Comparison of ENCODE assay signal across 26 cellular contexts in the genomic region with DNA sequence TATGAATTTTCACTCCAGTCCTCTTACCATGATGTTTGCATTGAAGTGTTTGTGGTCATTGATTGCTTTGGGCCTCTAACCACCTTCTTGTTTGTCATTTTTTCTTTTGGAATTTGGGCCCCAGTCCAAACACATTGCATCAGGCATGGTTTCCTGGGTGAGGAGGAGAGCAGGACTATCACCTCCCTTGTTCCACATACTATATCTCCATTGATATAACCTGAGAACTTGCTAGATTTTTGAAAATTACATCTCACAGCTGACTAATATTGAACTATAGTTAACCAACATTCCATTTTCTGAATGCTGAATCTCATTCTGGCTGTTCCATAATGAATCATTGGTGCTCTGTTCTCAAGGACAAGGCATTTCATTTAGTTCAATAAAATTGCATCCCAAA.
A peak's percentile ranks its signal among the peaks of the same experiment; 100 is the strongest.
DNase-seq lines count a peak whose midpoint lies in the region; ATAC-seq, FAIRE-seq and TF ChIP-seq lines count a peak whose summit lies in the region.
"Had no signal": no experiment of that assay in that cellular context is flagged by ENCODE, and none has a peak within 500 bp of the region (broad histone marks: within the 10 kb centered on the region; RNA-seq: fewer than 3 reads in every experiment).

No MANE protein-coding gene starts in this region.

- H3K27me3 ChIP-seq in SK-N-SH (ENCODE audit: insufficient read depth) (no peaks in the 10 kb centered on the region), GM23338 (ENCODE audit: insufficient read depth) (no peaks in the 10 kb centered on the region), vagina (no peaks in the 10 kb centered on the region)
- H3K27me3 ChIP-seq: ovary had no signal

- peaks cover 9% of the 10 kb centered on the region for H3K4me1 Mint-ChIP-seq in GM23338

- no peak overlapping the region for H3K27ac Mint-ChIP-seq in GM23338
- H3K27ac Mint-ChIP-seq: activated CD8-positive, alpha-beta T cell treated with anti-CD3 and anti-CD28 coated beads, Interleukin-2, amount 10 ng/mL, durations not matched to agents 7 days and 5 days; activated naive CD8-positive, alpha-beta T cell; nephron progenitor cell had no signal

- no peak overlapping the region for H3K4me3 Mint-ChIP-seq in GM23338
- H3K4me3 Mint-ChIP-seq: activated CD8-positive, alpha-beta T cell treated with anti-CD3 and anti-CD28 coated beads, Interleukin-2, amount 10 ng/mL, durations not matched to agents 7 days and 5 days; activated naive CD8-positive, alpha-beta T cell; nephron progenitor cell had no signal

- no peaks in the 10 kb centered on the region for H3K9me3 ChIP-seq in SK-N-SH
- H3K9me3 ChIP-seq in vagina, result no peaks in the 10 kb centered on the region
- H3K9me3 ChIP-seq: mucosa of descending colon, ovary had no signal

- H3K4me1 ChIP-seq in SK-N-SH (ENCODE audit: control insufficient read depth in 1 of 2, insufficient read depth in 2 of 2, low read depth in 1 of 2, low read length in 1 of 2) (peaks cover 4 to 32% of the 10 kb centered on the region in 2 experiments), GM23338 (ENCODE audit: insufficient read depth) (peaks cover 11% of the 10 kb centered on the region), vagina (peaks cover 33% of the 10 kb centered on the region)

- no peaks in the 10 kb centered on the region for H4K20me1 ChIP-seq in SK-N-SH (ENCODE audit: insufficient read depth)
- H4K20me1 ChIP-seq in GM23338 (replicated peaks; ENCODE audit: insufficient read depth), result no peaks in the 10 kb centered on the region

- H3K27ac ChIP-seq in SK-N-SH (ENCODE audit: low read depth in 2 of 2, low read length in 1 of 2) (peak overlapping the region; percentile 28 to 84; a peak in 3 of 4 replicates), epithelial cell of prostate (peak overlapping the region; percentile 96), GM23338 (ENCODE audit: low read depth) (no peak overlapping the region), vagina (no peak overlapping the region)
- H3K27ac ChIP-seq: C4-2B, ovary, RWPE1, SK-N-MC had no signal

- TF ChIP-seq RAD21 in SK-N-SH (IDR thresholded peaks at IDR 0.05; ENCODE audit: low read length), result no peak

- peak; percentile 79 for FAIRE-seq in HTR-8/SVneo (lab: Jason Lieb, UNC)
- FAIRE-seq: astrocyte, kidney had no signal

- no peaks in the 10 kb centered on the region for H3K9me2 ChIP-seq in SK-N-SH
- H3K9me2 ChIP-seq in GM23338 (ENCODE audit: insufficient read depth), result peaks cover 7% of the 10 kb centered on the region; the same call in 1 of the 2 replicates

- no peak overlapping the region for H3K9ac ChIP-seq in SK-N-SH

- H3F3A ChIP-seq in SK-N-SH (replicated peaks; ENCODE audit: insufficient read depth), result peaks cover 47% of the 10 kb centered on the region
- H3F3A ChIP-seq in GM23338 (replicated peaks; ENCODE audit: low read depth), result no peaks in the 10 kb centered on the region

- H3K79me2 ChIP-seq in SK-N-SH (ENCODE audit: insufficient read depth) (no peaks in the 10 kb centered on the region), GM23338 (replicated peaks; ENCODE audit: insufficient read depth) (no peaks in the 10 kb centered on the region)

- no peak for TF ChIP-seq EP300 in SK-N-SH (IDR thresholded peaks at IDR 0.05; ENCODE audit: borderline replicate concordance in 1 of 2, low read depth in 1 of 2, low read length in 1 of 2)

- H2AFZ ChIP-seq in SK-N-SH (ENCODE audit: low read depth) (no peak overlapping the region), GM23338 (no peak overlapping the region)

- no peaks in the 10 kb centered on the region for H3K36me3 Mint-ChIP-seq in GM23338 (ENCODE audit: low read depth)

- no peak for TF ChIP-seq POLR2A in vagina (IDR thresholded peaks at IDR 0.05)

- H3K36me3 ChIP-seq in SK-N-SH (replicated peaks in 1 of 2; ENCODE audit: control insufficient read depth in 1 of 2, insufficient read depth in 2 of 2, low read length in 1 of 2) (no peaks in the 10 kb centered on the region), GM23338 (ENCODE audit: insufficient read depth) (no peaks in the 10 kb centered on the region), vagina (no peaks in the 10 kb centered on the region)
- H3K36me3 ChIP-seq: ovary had no signal

- H3K4me3 ChIP-seq in SK-N-SH (ENCODE audit: low read depth in 2 of 2, low read length in 1 of 2) (no peak overlapping the region), GM23338 (no peak overlapping the region), vagina (no peak overlapping the region)
- H3K4me3 ChIP-seq: lung, mucosa of descending colon, ovary, SK-N-MC had no signal

- no peaks in the 10 kb centered on the region for H3K9me3 Mint-ChIP-seq in GM23338
- H3K9me3 Mint-ChIP-seq: nephron progenitor cell had no signal

- DNase-seq in HTR-8/SVneo (ENCODE audit: insufficient read length, low spot score) (no peak), SK-N-SH (no peak), epithelial cell of prostate (ENCODE audit: low read depth, low spot score) (no peak), GM23338 (ENCODE audit: low spot score) (no peak), vagina (ENCODE audit: extremely low spot score in 2 of 2) (no peak)
- DNase-seq: activated CD8-positive, alpha-beta T cell treated with anti-CD3 and anti-CD28 coated beads, Interleukin-2, amount 10 ng/mL, durations not matched to agents 7 days and 5 days; activated T-cell treated with anti-CD3 and anti-CD28 coated beads for 4 hours; DMS79 treated with DMSO at 0.1 percent for 48 hours; Kasumi-1; kidney; mucosa of descending colon; NCI-H1048; NCI-H1694 treated with DMSO at 0.1 percent for 48 hours; NCI-H2171 treated with DMSO at 0.1 percent for 48 hours; NCI-H526 treated with DMSO at 0.1 percent for 48 hours; nephron progenitor cell; ovary; trophoblast cell had no signal

- H3K4me2 ChIP-seq in SK-N-SH (no peak overlapping the region), GM23338 (no peak overlapping the region)

- POLR2A ChIA-PET in SK-N-SH (lab: Yijun Ruan, JAX), result no interaction called here

- TF ChIP-seq CTCF in SK-N-SH (IDR thresholded peaks at IDR 0.05), result no peak
- TF ChIP-seq CTCF in GM23338 (conservative IDR thresholded peaks at IDR 0.05; ENCODE audit: low read depth in 2 of 2), result no peak
- TF ChIP-seq CTCF in vagina (IDR thresholded peaks at IDR 0.05), result no peak

- intact Hi-C loops in vagina (cut with DNase I), result loop anchor here (10.0 kb wide), 1 partner anchor 69 kb away; no protein-coding TSS in a partner anchor

- CTCF ChIA-PET in SK-N-SH (lab: Yijun Ruan, JAX), result interaction anchor here (1.1 kb wide), 1 partner anchor 120 kb away, joined by 3 read pairs; no protein-coding TSS in a partner anchor

- no peak for ATAC-seq in GM19397 (IDR thresholded peaks at IDR 0.05; ENCODE audit: unreplicated experiment)
- ATAC-seq in GM23338, result no peak
- ATAC-seq in GM18861 (IDR thresholded peaks at IDR 0.05; ENCODE audit: unreplicated experiment), result no peak
- ATAC-seq: activated CD8-positive, alpha-beta T cell treated with anti-CD3 and anti-CD28 coated beads, Interleukin-2, amount 10 ng/mL, durations not matched to agents 7 days and 5 days; mucosa of descending colon had no signal

- H3K27me3 Mint-ChIP-seq in GM23338 (ENCODE audit: insufficient read depth, low read depth, poor library complexity), result no peaks in the 10 kb centered on the region
- H3K27me3 Mint-ChIP-seq: activated naive CD8-positive, alpha-beta T cell had no signal

TF ChIP-seq in SK-N-SH, 30 proteins besides CTCF, POLR2A, EP300 and RAD21 (continues in another document):
- no peak for TF ChIP-seq GABPA (IDR thresholded peaks at IDR 0.05; ENCODE audit: low read depth)
- 0 out of 2 replicates have a peak, but pooled peaks have one; percentile 20 for TF ChIP-seq YY1 (IDR thresholded peaks at IDR 0.05; ENCODE audit: low read depth)
- no peak for TF ChIP-seq RCOR1 (IDR thresholded peaks at IDR 0.05; ENCODE audit: low read length)
- no peak for TF ChIP-seq ELF1 (IDR thresholded peaks at IDR 0.05)
- TF ChIP-seq MXI1 (IDR thresholded peaks at IDR 0.05; ENCODE audit: low read depth, low read length), result no peak
- no peak for TF ChIP-seq POLR2AphosphoS5 (IDR thresholded peaks at IDR 0.05; ENCODE audit: low read depth, low read length)
- no peak for TF ChIP-seq TAF1 (IDR thresholded peaks at IDR 0.05; ENCODE audit: borderline replicate concordance, low read depth, low read length)
- TF ChIP-seq, protein P1, sequence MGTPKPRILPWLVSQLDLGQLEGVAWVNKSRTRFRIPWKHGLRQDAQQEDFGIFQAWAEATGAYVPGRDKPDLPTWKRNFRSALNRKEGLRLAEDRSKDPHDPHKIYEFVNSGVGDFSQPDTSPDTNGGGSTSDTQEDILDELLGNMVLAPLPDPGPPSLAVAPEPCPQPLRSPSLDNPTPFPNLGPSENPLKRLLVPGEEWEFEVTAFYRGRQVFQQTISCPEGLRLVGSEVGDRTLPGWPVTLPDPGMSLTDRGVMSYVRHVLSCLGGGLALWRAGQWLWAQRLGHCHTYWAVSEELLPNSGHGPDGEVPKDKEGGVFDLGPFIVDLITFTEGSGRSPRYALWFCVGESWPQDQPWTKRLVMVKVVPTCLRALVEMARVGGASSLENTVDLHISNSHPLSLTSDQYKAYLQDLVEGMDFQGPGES (IDR thresholded peaks at IDR 0.05; ENCODE audit: low read depth, low read length), result no peak
- no peak for TF ChIP-seq FOXJ3 (CRISPR knock-in tag; IDR thresholded peaks at IDR 0.05)
- peak; percentile 31; the same call in 1 of the 2 replicates for TF ChIP-seq JUND (IDR thresholded peaks at IDR 0.05)

TF ChIP-seq in GM23338, 12 proteins besides CTCF, POLR2A, EP300 and RAD21 (continues in another document):
- no peak for TF ChIP-seq JUNB (IDR thresholded peaks at IDR 0.05; ENCODE audit: unreplicated experiment)
- TF ChIP-seq ZNF114 (CRISPR knock-in tag; IDR thresholded peaks at IDR 0.05), result no peak

Comparison
In these comparisons a context has a peak if more than half of its experiments do, and no peak if none do; other contexts are left out.
1. H3K27ac ChIP-seq: peak in SK-N-SH (2 of 2) and epithelial cell of prostate (single experiment); none in GM23338 (single experiment) and vagina (single experiment).